9 cellular contexts compared by ENCODE assay signal in the genomic region with DNA sequence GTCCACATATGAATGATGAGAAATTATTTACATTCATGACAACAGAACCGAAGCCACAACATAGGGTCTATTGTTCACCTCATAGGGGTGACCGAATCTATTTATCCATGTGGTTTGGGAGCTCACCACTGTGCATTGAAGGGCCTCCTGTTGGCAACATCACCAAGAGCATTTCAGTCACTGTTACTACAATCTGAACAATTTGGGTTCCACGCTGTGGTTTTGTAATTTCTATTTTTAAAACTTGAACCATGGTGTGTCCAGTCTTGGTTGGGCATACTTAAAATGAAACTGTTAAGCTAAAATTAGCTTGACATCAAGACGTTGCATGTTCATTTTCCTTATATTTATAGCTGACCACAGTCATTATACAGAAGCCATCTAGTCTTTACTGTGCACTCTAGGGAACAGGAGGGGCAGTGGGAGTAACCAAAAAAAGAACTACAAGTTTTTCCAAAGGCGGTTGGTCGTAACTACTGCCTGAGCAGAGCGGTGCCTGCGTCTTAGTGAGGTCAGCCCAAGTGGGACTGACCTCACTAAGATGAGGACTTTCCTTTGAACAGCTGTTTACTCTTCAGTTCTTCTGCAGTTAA.
DNase-seq lines count a peak whose midpoint lies in the region; ATAC-seq and TF ChIP-seq lines count a peak whose summit lies in the region.
"Had no signal": no experiment of that assay in that cellular context is flagged by ENCODE, and none has a peak within 500 bp of the region (broad histone marks: within the 10 kb centered on the region; RNA-seq: fewer than 3 reads in every experiment).

No MANE protein-coding gene starts in this region.

- no peaks in the 10 kb centered on the region for H3K79me2 ChIP-seq in osteoblast (ENCODE audit: insufficient read depth, low read length)

- no peak for TF ChIP-seq CTCF in breast epithelium (IDR thresholded peaks at IDR 0.05)
- no peak for TF ChIP-seq CTCF in osteoblast (IDR thresholded peaks at IDR 0.05; ENCODE audit: extremely low read depth, low read depth, low read length)

- no peak overlapping the region for H3K4me3 Mint-ChIP-seq in activated T-helper 17 cell treated with anti-CD3 and anti-CD28 coated beads, Interleukin-2, amount 50 U/mL, for 72 hours
- H3K4me3 Mint-ChIP-seq: dendritic cell treated with granulocyte-macrophage colony-stimulating factor and Interleukin-4, amounts not matched to agents 40 ng/mL and 50 ng/mL, for 4 days had no signal

- peak overlapping the region; percentile 52 for H3K4me2 ChIP-seq in osteoblast (ENCODE audit: insufficient read depth, low read length)

- H3K27ac Mint-ChIP-seq in activated T-helper 17 cell treated with anti-CD3 and anti-CD28 coated beads, Interleukin-2, amount 50 U/mL, for 72 hours = no peak overlapping the region
- H3K27ac Mint-ChIP-seq: dendritic cell treated with granulocyte-macrophage colony-stimulating factor and Interleukin-4, amounts not matched to agents 40 ng/mL and 50 ng/mL, for 4 days had no signal

- no peaks in the 10 kb centered on the region for H3K9me3 Mint-ChIP-seq in activated T-helper 17 cell treated with anti-CD3 and anti-CD28 coated beads, Interleukin-2, amount 50 U/mL, for 72 hours
- H3K9me3 Mint-ChIP-seq: dendritic cell treated with granulocyte-macrophage colony-stimulating factor and Interleukin-4, amounts not matched to agents 40 ng/mL and 50 ng/mL, for 4 days had no signal

- H3K27me3 ChIP-seq in breast epithelium (no peaks in the 10 kb centered on the region), osteoblast (ENCODE audit: insufficient read depth, low read length) (no peaks in the 10 kb centered on the region)

- H3K4me1 ChIP-seq in breast epithelium (no peaks in the 10 kb centered on the region), osteoblast (ENCODE audit: insufficient read depth, low read length) (peaks cover 11% of the 10 kb centered on the region)

- H3K4me1 Mint-ChIP-seq in activated T-helper 17 cell treated with anti-CD3 and anti-CD28 coated beads, Interleukin-2, amount 50 U/mL, for 72 hours = peaks cover 4% of the 10 kb centered on the region

- intact Hi-C loops in breast epithelium (cut with DNase I; ENCODE audit: low total_unique reads) = no loop called here

- H3K36me3 ChIP-seq in breast epithelium = no peaks in the 10 kb centered on the region
- no peaks in the 10 kb centered on the region for H3K36me3 ChIP-seq in osteoblast (ENCODE audit: insufficient read depth, low read length)

- no peaks in the 10 kb centered on the region for H3K36me3 Mint-ChIP-seq in activated T-helper 17 cell treated with anti-CD3 and anti-CD28 coated beads, Interleukin-2, amount 50 U/mL, for 72 hours (ENCODE audit: low read depth)

- H3K9me3 ChIP-seq in breast epithelium (no peaks in the 10 kb centered on the region), osteoblast (ENCODE audit: low read depth, low read length) (no peaks in the 10 kb centered on the region)

- H4K20me1 ChIP-seq in osteoblast (ENCODE audit: insufficient read depth, low read length) = no peaks in the 10 kb centered on the region

- no peaks in the 10 kb centered on the region for H3K27me3 Mint-ChIP-seq in activated T-helper 17 cell treated with anti-CD3 and anti-CD28 coated beads, Interleukin-2, amount 50 U/mL, for 72 hours
- H3K27me3 Mint-ChIP-seq: dendritic cell treated with granulocyte-macrophage colony-stimulating factor and Interleukin-4, amounts not matched to agents 40 ng/mL and 50 ng/mL, for 4 days had no signal

- DNase-seq in EH (ENCODE audit: low read depth) (peak; percentile 83), breast epithelium (ENCODE audit: low spot score in 2 of 2) (no peak), osteoblast (ENCODE audit: insufficient read length, low spot score, missing footprints) (peak; percentile 63)
- no peak for DNase-seq in stimulated activated CD8-positive, alpha-beta memory T cell treated with anti-CD3 and anti-CD28 coated beads, Interleukin-4, amount 100 ng/mL, for 48 hours
- no peak for DNase-seq in stimulated activated CD4-positive, alpha-beta T cell treated with anti-CD3 and anti-CD28 coated beads, Interleukin-12 subunit alpha, Interleukin-12 subunit beta, amount 100 ng/mL, for 4 hours

- H3K27ac ChIP-seq in breast epithelium (peak overlapping the region; percentile 72 to 76), osteoblast (ENCODE audit: low read depth, low read length) (peak overlapping the region; percentile 79)

- peak; percentile 79 for ATAC-seq in GM21528 (IDR thresholded peaks at IDR 0.05; ENCODE audit: low FRiP score, unreplicated experiment)
- ATAC-seq in HG03575 (IDR thresholded peaks at IDR 0.05; ENCODE audit: extremely low read depth, insufficient number of reproducible peaks, low FRiP score, unreplicated experiment) = peak; percentile 76
- no peak for ATAC-seq in activated T-helper 17 cell treated with anti-CD3 and anti-CD28 coated beads, Interleukin-2, amount 50 U/mL, for 72 hours (replicated peaks)

- TF ChIP-seq POLR2A in breast epithelium (IDR thresholded peaks at IDR 0.05) = no peak

- H3K4me3 ChIP-seq in breast epithelium (peak overlapping the region in 1 of 3 donors; percentile 16), osteoblast (ENCODE audit: insufficient read depth, low read length) (no peak overlapping the region)

- H2AFZ ChIP-seq in osteoblast (ENCODE audit: low read length) = peak overlapping the region; percentile 21

Comparison
In these comparisons a context has a peak if more than half of its experiments do, and no peak if none do; other contexts are left out.
1. DNase-seq: peak in EH (single experiment) and osteoblast (single experiment); none in breast epithelium (0 of 2), stimulated activated CD8-positive, alpha-beta memory T cell treated with anti-CD3 and anti-CD28 coated beads, Interleukin-4, amount 100 ng/mL, for 48 hours (single experiment) and stimulated activated CD4-positive, alpha-beta T cell treated with anti-CD3 and anti-CD28 coated beads, Interleukin-12 subunit alpha, Interleukin-12 subunit beta, amount 100 ng/mL, for 4 hours (single experiment).